Comparison of ENCODE assay signal across 25 cellular contexts in genomic region chr12:20196767-20197166, GRCh38.
"Had no signal": no experiment of that assay in that cellular context is flagged by ENCODE, and none has a peak within 500 bp of the region (broad histone marks: within the 10 kb centered on the region; RNA-seq: fewer than 3 reads in every experiment).

No MANE protein-coding gene starts in this region.

- H3K4me3 ChIP-seq: pancreas, prostate gland, right lobe of liver, sigmoid colon, stomach, thoracic aorta, thyroid gland, tibial nerve, upper lobe of left lung, vagina had no signal

- H3K27ac ChIP-seq: neutrophil, pancreas, prostate gland, right lobe of liver, sigmoid colon, stomach, thoracic aorta, thyroid gland, tibial nerve, upper lobe of left lung, vagina had no signal

- DNase-seq: nephron progenitor cell; nucleus accumbens; pancreas; retina; right cardiac atrium; right lobe of liver; sigmoid colon; small intestine; stimulated activated CD4-positive, alpha-beta T cell treated with anti-CD3 and anti-CD28 coated beads, Interleukin-15, amount 100 ng/mL, for 24 hours; stimulated activated CD4-positive, alpha-beta T cell treated with anti-CD3 and anti-CD28 coated beads, Interleukin-2, amount 100 ng/mL, for 24 hours; stimulated activated CD4-positive, alpha-beta T cell treated with anti-CD3 and anti-CD28 coated beads, Interleukin-2, amount 100 ng/mL, for 48 hours; stimulated activated CD4-positive, alpha-beta T cell treated with anti-CD3 and anti-CD28 coated beads, Interleukin-4, amount 100 ng/mL, for 24 hours; stimulated activated naive B cell treated with anti-CD40 and anti-IgM and Interleukin-4, amounts not matched to agents 10 μg/mL and 1 μg/mL and 100 μg/mL, for 72 hours; stimulated activated naive CD4-positive, alpha-beta T cell treated with Interleukin-2 at 50 U/mL for 16 hours; stomach; thyroid gland; trophoblast cell; upper lobe of left lung had no signal

- ATAC-seq: natural killer cell treated with Interleukin-12 subunit alpha and Interleukin-12 subunit beta and Interleukin-15 and Interleukin-18, amount 100 ng/mL, for 72 hours; pancreas; right cardiac atrium; right lobe of liver; stimulated activated effector memory CD8-positive, alpha-beta T cell treated with anti-CD3 and anti-CD28 coated beads, Interleukin-12 subunit alpha, Interleukin-12 subunit beta, amount 100 ng/mL, for 72 hours; stimulated activated naive B cell treated with anti-CD40 and anti-IgM and Interleukin-4, amounts not matched to agents 10 μg/mL and 1 μg/mL and 100 μg/mL, for 72 hours had no signal

- H3K27me3 ChIP-seq: neutrophil, pancreas, right lobe of liver, sigmoid colon, thyroid gland, tibial nerve, upper lobe of left lung, vagina had no signal
